ENCODE assay signal across 1 cellular context in genomic region chr21:33947451-33948095, GRCh38.
TF ChIP-seq lines count a peak whose summit lies in the region.

No MANE protein-coding gene starts in this region.

TF ChIP-seq in HepG2, 621 proteins besides CTCF, POLR2A, EP300 and RAD21 (continued from another document and continues in another):
- TF ChIP-seq AHDC1 (CRISPR knock-in tag; IDR thresholded peaks at IDR 0.05; ENCODE audit: borderline replicate concordance) (0 out of 2 replicates have a peak, but pooled peaks have one; percentile 30), ZNF143 (CRISPR knock-in tag; IDR thresholded peaks at IDR 0.05) (no peak), NFIC (IDR thresholded peaks at IDR 0.05; ENCODE audit: low read length) (peak; percentile 55; the same call in 1 of the 2 replicates), SOX5 (CRISPR knock-in tag; IDR thresholded peaks at IDR 0.05; ENCODE audit: borderline replicate concordance) (peak; percentile 80; the same call in 1 of the 2 replicates), MZF1 (CRISPR knock-in tag; IDR thresholded peaks at IDR 0.05; ENCODE audit: borderline replicate concordance) (no peak), THAP11 (CRISPR knock-in tag; IDR thresholded peaks at IDR 0.05) (peak; percentile 53; the same call in 1 of the 2 replicates), FOSL1 (CRISPR knock-in tag; IDR thresholded peaks at IDR 0.05; ENCODE audit: borderline replicate concordance) (peak; percentile 76; the same call in 1 of the 2 replicates), ZMYM4 (CRISPR knock-in tag; IDR thresholded peaks at IDR 0.05) (0 out of 2 replicates have a peak, but pooled peaks have one; percentile 41), ZNF382 (CRISPR knock-in tag; IDR thresholded peaks at IDR 0.05; ENCODE audit: borderline replicate concordance) (no peak), ZNF230 (CRISPR knock-in tag; IDR thresholded peaks at IDR 0.05) (no peak), FOSL2 (CRISPR knock-in tag; IDR thresholded peaks at IDR 0.05) (peak; percentile 98), FOXA3 (CRISPR knock-in tag; IDR thresholded peaks at IDR 0.05) (peak; percentile 22; the same call in 1 of the 2 replicates), GATAD1 (CRISPR knock-in tag; IDR thresholded peaks at IDR 0.05) (0 out of 2 replicates have a peak, but pooled peaks have one; percentile 20), MED1 (CRISPR knock-in tag; IDR thresholded peaks at IDR 0.05) (peak; percentile 62; the same call in 1 of the 2 replicates), SMARCC2 (IDR thresholded peaks at IDR 0.05) (no peak), SRY (CRISPR knock-in tag; IDR thresholded peaks at IDR 0.05) (no peak), ZNF331 (CRISPR knock-in tag; IDR thresholded peaks at IDR 0.05) (peak; percentile 39; the same call in 1 of the 2 replicates), ZNF296 (CRISPR knock-in tag; conservative IDR thresholded peaks at IDR 0.05) (no peak), TGIF2 (CRISPR knock-in tag; IDR thresholded peaks at IDR 0.05) (peak; percentile 14; the same call in 1 of the 2 replicates), ASH2L (IDR thresholded peaks at IDR 0.05; ENCODE audit: insufficient read length, low read depth, low read length) (peak; percentile 46), HINFP (CRISPR knock-in tag; IDR thresholded peaks at IDR 0.05; ENCODE audit: low read depth) (no peak), FOXP1 (IDR thresholded peaks at IDR 0.05) (no peak), FOXP1 (CRISPR knock-in tag; IDR thresholded peaks at IDR 0.05) (no peak; the same call in 1 of the 2 replicates), KDM6A (CRISPR knock-in tag; IDR thresholded peaks at IDR 0.05; ENCODE audit: low read depth) (peak; percentile 12; the same call in 1 of the 2 replicates), ZNF614 (CRISPR knock-in tag; IDR thresholded peaks at IDR 0.05; ENCODE audit: borderline replicate concordance) (no peak), RFX5 (IDR thresholded peaks at IDR 0.05; ENCODE audit: low read depth, low read length) (no peak), TERF1 (CRISPR knock-in tag; IDR thresholded peaks at IDR 0.05) (no peak), RXRB (CRISPR knock-in tag; IDR thresholded peaks at IDR 0.05; ENCODE audit: borderline replicate concordance) (peak; percentile 24; the same call in 1 of the 2 replicates), ZNF605 (CRISPR knock-in tag; IDR thresholded peaks at IDR 0.05) (no peak), TEAD3 (CRISPR knock-in tag; optimal IDR thresholded peaks at IDR 0.05; ENCODE audit: borderline replicate concordance) (peak; percentile 66), PAXIP1 (CRISPR knock-in tag; conservative IDR thresholded peaks at IDR 0.05) (0 out of 2 replicates have a peak, but pooled peaks have one; percentile 31), TRIM24 (CRISPR knock-in tag; IDR thresholded peaks at IDR 0.05) (no peak), MNT (IDR thresholded peaks at IDR 0.05) (peak; percentile 56)
- TF ChIP-seq, protein P1, sequence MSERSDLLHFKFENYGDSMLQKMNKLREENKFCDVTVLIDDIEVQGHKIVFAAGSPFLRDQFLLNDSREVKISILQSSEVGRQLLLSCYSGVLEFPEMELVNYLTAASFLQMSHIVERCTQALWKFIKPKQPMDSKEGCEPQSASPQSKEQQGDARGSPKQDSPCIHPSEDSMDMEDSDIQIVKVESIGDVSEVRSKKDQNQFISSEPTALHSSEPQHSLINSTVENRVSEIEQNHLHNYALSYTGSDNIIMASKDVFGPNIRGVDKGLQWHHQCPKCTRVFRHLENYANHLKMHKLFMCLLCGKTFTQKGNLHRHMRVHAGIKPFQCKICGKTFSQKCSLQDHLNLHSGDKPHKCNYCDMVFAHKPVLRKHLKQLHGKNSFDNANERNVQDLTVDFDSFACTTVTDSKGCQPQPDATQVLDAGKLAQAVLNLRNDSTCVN (CRISPR knock-in tag; IDR thresholded peaks at IDR 0.05; ENCODE audit: borderline replicate concordance): peak; percentile 14; the same call in 1 of the 2 replicates
- TF ChIP-seq, protein P2, sequence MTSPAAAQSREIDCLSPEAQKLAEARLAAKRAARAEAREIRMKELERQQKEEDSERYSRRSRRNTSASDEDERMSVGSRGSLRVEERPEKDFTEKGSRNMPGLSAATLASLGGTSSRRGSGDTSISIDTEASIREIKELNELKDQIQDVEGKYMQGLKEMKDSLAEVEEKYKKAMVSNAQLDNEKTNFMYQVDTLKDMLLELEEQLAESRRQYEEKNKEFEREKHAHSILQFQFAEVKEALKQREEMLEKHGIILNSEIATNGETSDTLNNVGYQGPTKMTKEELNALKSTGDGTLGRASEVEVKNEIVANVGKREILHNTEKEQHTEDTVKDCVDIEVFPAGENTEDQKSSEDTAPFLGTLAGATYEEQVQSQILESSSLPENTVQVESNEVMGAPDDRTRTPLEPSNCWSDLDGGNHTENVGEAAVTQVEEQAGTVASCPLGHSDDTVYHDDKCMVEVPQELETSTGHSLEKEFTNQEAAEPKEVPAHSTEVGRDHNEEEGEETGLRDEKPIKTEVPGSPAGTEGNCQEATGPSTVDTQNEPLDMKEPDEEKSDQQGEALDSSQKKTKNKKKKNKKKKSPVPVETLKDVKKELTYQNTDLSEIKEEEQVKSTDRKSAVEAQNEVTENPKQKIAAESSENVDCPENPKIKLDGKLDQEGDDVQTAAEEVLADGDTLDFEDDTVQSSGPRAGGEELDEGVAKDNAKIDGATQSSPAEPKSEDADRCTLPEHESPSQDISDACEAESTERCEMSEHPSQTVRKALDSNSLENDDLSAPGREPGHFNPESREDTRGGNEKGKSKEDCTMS (CRISPR knock-in tag; conservative IDR thresholded peaks at IDR 0.05): no peak
- TF ChIP-seq, protein P3, sequence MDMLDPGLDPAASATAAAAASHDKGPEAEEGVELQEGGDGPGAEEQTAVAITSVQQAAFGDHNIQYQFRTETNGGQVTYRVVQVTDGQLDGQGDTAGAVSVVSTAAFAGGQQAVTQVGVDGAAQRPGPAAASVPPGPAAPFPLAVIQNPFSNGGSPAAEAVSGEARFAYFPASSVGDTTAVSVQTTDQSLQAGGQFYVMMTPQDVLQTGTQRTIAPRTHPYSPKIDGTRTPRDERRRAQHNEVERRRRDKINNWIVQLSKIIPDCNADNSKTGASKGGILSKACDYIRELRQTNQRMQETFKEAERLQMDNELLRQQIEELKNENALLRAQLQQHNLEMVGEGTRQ (IDR thresholded peaks at IDR 0.05; ENCODE audit: low read depth, low read length): no peak
- TF ChIP-seq, protein P3 (CRISPR knock-in tag; IDR thresholded peaks at IDR 0.05; ENCODE audit: borderline replicate concordance): peak; percentile 41; the same call in 1 of the 2 replicates
- TF ChIP-seq, protein P4, sequence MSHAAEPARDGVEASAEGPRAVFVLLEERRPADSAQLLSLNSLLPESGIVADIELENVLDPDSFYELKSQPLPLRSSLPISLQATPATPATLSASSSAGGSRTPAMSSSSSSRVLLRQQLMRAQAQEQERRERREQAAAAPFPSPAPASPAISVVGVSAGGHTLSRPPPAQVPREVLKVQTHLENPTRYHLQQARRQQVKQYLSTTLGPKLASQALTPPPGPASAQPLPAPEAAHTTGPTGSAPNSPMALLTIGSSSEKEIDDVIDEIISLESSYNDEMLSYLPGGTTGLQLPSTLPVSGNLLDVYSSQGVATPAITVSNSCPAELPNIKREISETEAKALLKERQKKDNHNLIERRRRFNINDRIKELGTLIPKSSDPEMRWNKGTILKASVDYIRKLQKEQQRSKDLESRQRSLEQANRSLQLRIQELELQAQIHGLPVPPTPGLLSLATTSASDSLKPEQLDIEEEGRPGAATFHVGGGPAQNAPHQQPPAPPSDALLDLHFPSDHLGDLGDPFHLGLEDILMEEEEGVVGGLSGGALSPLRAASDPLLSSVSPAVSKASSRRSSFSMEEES (CRISPR knock-in tag; IDR thresholded peaks at IDR 0.05): peak; percentile 90
